In genomic region chr5:120539471-120539870, GRCh38 we compare ENCODE assay signal across 15 cellular contexts.
"Had no signal": no experiment of that assay in that cellular context is flagged by ENCODE, and none has a peak within 500 bp of the region (broad histone marks: within the 10 kb centered on the region; RNA-seq: fewer than 3 reads in every experiment).

No MANE protein-coding gene starts in this region.

- H3K9me3 Mint-ChIP-seq: activated naive CD8-positive, alpha-beta T cell treated with anti-CD3 and anti-CD28 coated beads, Interleukin-2, amount 50 U/mL, for 24 hours; stimulated activated naive CD8-positive, alpha-beta T cell treated with anti-CD3 and anti-CD28 coated beads, Interleukin-15, Interleukin-2, amounts not matched to agents 100 ng/mL and 50 ng/mL, for 24 hours had no signal

- H3K36me3 ChIP-seq: ascending aorta, cardiac muscle cell, lower lobe of right lung, upper lobe of left lung had no signal

- H3K27ac Mint-ChIP-seq: activated naive CD8-positive, alpha-beta T cell treated with anti-CD3 and anti-CD28 coated beads, Interleukin-2, amount 50 U/mL, for 24 hours; naive thymus-derived CD4-positive, alpha-beta T cell; stimulated activated naive CD8-positive, alpha-beta T cell treated with anti-CD3 and anti-CD28 coated beads, Interleukin-15, Interleukin-2, amounts not matched to agents 100 ng/mL and 50 ng/mL, for 24 hours; T-cell; WTC11 had no signal

- H3K4me3 Mint-ChIP-seq: activated naive CD8-positive, alpha-beta T cell treated with anti-CD3 and anti-CD28 coated beads, Interleukin-2, amount 50 U/mL, for 24 hours; naive thymus-derived CD4-positive, alpha-beta T cell; stimulated activated naive CD8-positive, alpha-beta T cell treated with anti-CD3 and anti-CD28 coated beads, Interleukin-15, Interleukin-2, amounts not matched to agents 100 ng/mL and 50 ng/mL, for 24 hours; T-cell; WTC11 had no signal

- H3K36me3 Mint-ChIP-seq: naive thymus-derived CD4-positive, alpha-beta T cell; T-cell; WTC11 had no signal

- H3K4me1 Mint-ChIP-seq: activated naive CD8-positive, alpha-beta T cell treated with anti-CD3 and anti-CD28 coated beads, Interleukin-2, amount 50 U/mL, for 24 hours; naive thymus-derived CD4-positive, alpha-beta T cell; T-cell had no signal

- H3K9me3 ChIP-seq: ascending aorta, lower lobe of right lung, upper lobe of left lung had no signal

- H3K27ac ChIP-seq: ascending aorta, cardiac muscle cell, lower lobe of right lung, upper lobe of left lung had no signal

- H3K4me3 ChIP-seq: ascending aorta, cardiac muscle cell, lower lobe of right lung, upper lobe of left lung had no signal

- H3K27me3 Mint-ChIP-seq: activated naive CD8-positive, alpha-beta T cell treated with anti-CD3 and anti-CD28 coated beads, Interleukin-2, amount 50 U/mL, for 24 hours; naive thymus-derived CD4-positive, alpha-beta T cell; stimulated activated naive CD8-positive, alpha-beta T cell treated with anti-CD3 and anti-CD28 coated beads, Interleukin-15, Interleukin-2, amounts not matched to agents 100 ng/mL and 50 ng/mL, for 24 hours; T-cell had no signal

- H3K4me1 ChIP-seq: lower lobe of right lung, upper lobe of left lung had no signal

- DNase-seq: activated CD4-positive, alpha-beta T cell treated with anti-CD3 and anti-CD28 coated beads for 48 hours; activated naive CD4-positive, alpha-beta T cell treated with Interleukin-2 at 50 U/mL for 16 hours; activated naive CD8-positive, alpha-beta T cell treated with anti-CD3 and anti-CD28 coated beads, Interleukin-2, amount 50 U/mL, for 24 hours; hypothalamus; left cardiac atrium; lower lobe of right lung; naive thymus-derived CD4-positive, alpha-beta T cell; occipital lobe; stimulated activated CD4-positive, alpha-beta T cell treated with anti-CD3 and anti-CD28 coated beads, Interleukin-4, amount 100 ng/mL, for 1 hour; T-cell; upper lobe of left lung had no signal

- H3K27me3 ChIP-seq: ascending aorta, cardiac muscle cell, upper lobe of left lung had no signal

- ATAC-seq: activated naive CD8-positive, alpha-beta T cell treated with anti-CD3 and anti-CD28 coated beads, Interleukin-2, amount 50 U/mL, for 24 hours; left cardiac atrium; lower lobe of right lung; naive thymus-derived CD4-positive, alpha-beta T cell; T-cell; WTC11 had no signal
